20 cellular contexts compared by ENCODE assay signal in the genomic region with DNA sequence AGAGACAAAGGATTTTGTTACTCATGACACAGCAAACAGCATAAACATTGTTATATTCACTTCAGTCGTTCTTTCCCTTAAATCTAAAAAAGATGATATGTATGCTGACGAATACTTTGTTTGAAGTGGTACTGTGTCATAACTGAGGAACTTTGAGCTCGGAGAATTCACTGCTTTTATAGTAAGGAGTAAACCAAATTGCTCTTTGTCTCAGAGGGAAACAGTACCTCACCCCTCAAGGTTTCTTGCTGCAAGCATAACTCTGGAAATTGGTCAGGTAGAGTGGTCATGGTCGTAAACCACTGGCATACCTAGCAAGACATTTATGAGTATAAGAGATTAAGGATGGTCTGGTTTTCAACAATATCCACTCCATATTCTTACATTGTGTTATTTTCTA.
DNase-seq lines count a peak whose midpoint lies in the region; ATAC-seq and TF ChIP-seq lines count a peak whose summit lies in the region.
"Had no signal": no experiment of that assay in that cellular context is flagged by ENCODE, and none has a peak within 500 bp of the region (broad histone marks: within the 10 kb centered on the region; RNA-seq: fewer than 3 reads in every experiment).

No MANE protein-coding gene starts in this region.

- H3K27me3 ChIP-seq in PC-3 (ENCODE audit: low read length): peaks cover 51% of the 10 kb centered on the region
- H3K27me3 ChIP-seq: BLaER1 had no signal

- peak; percentile 47 for ATAC-seq in activated CD4-positive, alpha-beta T cell treated with anti-CD3 and anti-CD28 coated beads for 36 hours
- ATAC-seq in activated naive CD4-positive, alpha-beta T cell treated with anti-CD3 and anti-CD28 coated beads, Interleukin-2, amount 50 U/mL, for 72 hours: peak; percentile 57 to 71
- ATAC-seq in PC-3: no peak
- peak; percentile 48 for ATAC-seq in activated T-helper 17 cell treated with anti-CD3 and anti-CD28 coated beads, Interleukin-2, amount 50 U/mL, for 72 hours (replicated peaks)
- ATAC-seq in HG03354 (IDR thresholded peaks at IDR 0.05; ENCODE audit: poor library complexity, severe bottlenecking, unreplicated experiment): no peak
- no peak for ATAC-seq in T-helper 17 cell
- ATAC-seq: GM12878 had no signal

- H4K20me1 ChIP-seq in PC-3 (ENCODE audit: low read length): no peaks in the 10 kb centered on the region
- H4K20me1 ChIP-seq: BLaER1 had no signal

- no peaks in the 10 kb centered on the region for H3F3A ChIP-seq in PC-3 (ENCODE audit: low read length, unreplicated experiment)

- peaks cover 18% of the 10 kb centered on the region for H3K27me3 Mint-ChIP-seq in activated CD4-positive, alpha-beta T cell treated with anti-CD3 and anti-CD28 coated beads for 36 hours
- peaks cover 24% of the 10 kb centered on the region for H3K27me3 Mint-ChIP-seq in activated naive CD4-positive, alpha-beta T cell treated with anti-CD3 and anti-CD28 coated beads, Interleukin-2, amount 10 ng/mL, durations not matched to agents 7 days and 5 days
- H3K27me3 Mint-ChIP-seq in activated T-helper 17 cell treated with anti-CD3 and anti-CD28 coated beads, Interleukin-2, amount 50 U/mL, for 72 hours: peaks cover 19% of the 10 kb centered on the region
- H3K27me3 Mint-ChIP-seq in T-helper 17 cell: peaks cover 26% of the 10 kb centered on the region

- no peak overlapping the region for H2AFZ ChIP-seq in PC-3 (ENCODE audit: low read length)

- no peak overlapping the region for H3K27ac ChIP-seq in PC-3 (ENCODE audit: low read length)
- H3K27ac ChIP-seq: 22Rv1, BLaER1 had no signal

- no peaks in the 10 kb centered on the region for H3K4me1 Mint-ChIP-seq in activated CD4-positive, alpha-beta T cell treated with anti-CD3 and anti-CD28 coated beads for 36 hours
- peaks cover 4% of the 10 kb centered on the region for H3K4me1 Mint-ChIP-seq in activated naive CD4-positive, alpha-beta T cell treated with anti-CD3 and anti-CD28 coated beads, Interleukin-2, amount 10 ng/mL, durations not matched to agents 7 days and 5 days
- H3K4me1 Mint-ChIP-seq in activated T-helper 17 cell treated with anti-CD3 and anti-CD28 coated beads, Interleukin-2, amount 50 U/mL, for 72 hours: peaks cover 4% of the 10 kb centered on the region
- no peaks in the 10 kb centered on the region for H3K4me1 Mint-ChIP-seq in T-helper 17 cell
- H3K4me1 Mint-ChIP-seq: CD14-positive monocyte; CD4-positive, alpha-beta memory T cell had no signal

- H3K4me1 ChIP-seq in PC-3 (ENCODE audit: insufficient read depth, low read length): no peaks in the 10 kb centered on the region
- H3K4me1 ChIP-seq: BE2C, Caco-2 had no signal

- intact Hi-C loops in activated CD4-positive, alpha-beta T cell treated with anti-CD3 and anti-CD28 coated beads for 36 hours (cut with DNase I, micrococcal nuclease): no loop called here
- intact Hi-C loops in PC-3 (cut with micrococcal nuclease): no loop called here

- no peak overlapping the region for H3K4me3 Mint-ChIP-seq in activated CD4-positive, alpha-beta T cell treated with anti-CD3 and anti-CD28 coated beads for 36 hours
- no peak overlapping the region for H3K4me3 Mint-ChIP-seq in activated naive CD4-positive, alpha-beta T cell treated with anti-CD3 and anti-CD28 coated beads, Interleukin-2, amount 10 ng/mL, durations not matched to agents 7 days and 5 days
- no peak overlapping the region for H3K4me3 Mint-ChIP-seq in activated T-helper 17 cell treated with anti-CD3 and anti-CD28 coated beads, Interleukin-2, amount 50 U/mL, for 72 hours
- H3K4me3 Mint-ChIP-seq in T-helper 17 cell: no peak overlapping the region
- H3K4me3 Mint-ChIP-seq: CD14-positive monocyte; CD4-positive, alpha-beta memory T cell; CD4-positive, CD25-positive, alpha-beta regulatory T cell had no signal

- H3K9ac ChIP-seq in PC-3 (ENCODE audit: low read length): no peak overlapping the region
- H3K9ac ChIP-seq: BLaER1 had no signal

- POLR2A ChIA-PET in activated CD4-positive, alpha-beta T cell treated with anti-CD3 and anti-CD28 coated beads for 36 hours (lab: Charles Lee): no interaction called here
- POLR2A ChIA-PET in PC-3 (lab: Charles Lee; ENCODE audit: unreplicated experiment): no interaction called here

- DNase-seq in activated CD4-positive, alpha-beta T cell treated with anti-CD3 and anti-CD28 coated beads for 36 hours: no peak
- no peak for DNase-seq in activated CD4-positive, alpha-beta T cell treated with anti-CD3 and anti-CD28 coated beads for 1 hour
- no peak for DNase-seq in activated naive CD4-positive, alpha-beta T cell treated with anti-CD3 and anti-CD28 coated beads, Interleukin-2, amount 50 U/mL, for 72 hours (ENCODE audit: low spot score in 2 of 2)
- no peak for DNase-seq in activated naive CD4-positive, alpha-beta T cell treated with anti-CD3 and anti-CD28 coated beads, Interleukin-2, amount 10 ng/mL, durations not matched to agents 7 days and 5 days
- DNase-seq in PC-3 (peak; percentile 13), T-helper 17 cell (no peak)
- DNase-seq: ACHN; BE2C; C1 segment of cervical spinal cord; Caco-2; Calu3; CD4-positive, alpha-beta memory T cell; CD4-positive, CD25-positive, alpha-beta regulatory T cell; DMS79 treated with DMSO at 0.1 percent for 48 hours had no signal

- H3K9me3 Mint-ChIP-seq in activated CD4-positive, alpha-beta T cell treated with anti-CD3 and anti-CD28 coated beads for 36 hours (ENCODE audit: low read depth): peaks cover 2% of the 10 kb centered on the region
- no peaks in the 10 kb centered on the region for H3K9me3 Mint-ChIP-seq in activated naive CD4-positive, alpha-beta T cell treated with anti-CD3 and anti-CD28 coated beads, Interleukin-2, amount 50 U/mL, for 72 hours
- H3K9me3 Mint-ChIP-seq in activated naive CD4-positive, alpha-beta T cell treated with anti-CD3 and anti-CD28 coated beads, Interleukin-2, amount 10 ng/mL, durations not matched to agents 7 days and 5 days: peaks cover 6% of the 10 kb centered on the region
- H3K9me3 Mint-ChIP-seq in activated T-helper 17 cell treated with anti-CD3 and anti-CD28 coated beads, Interleukin-2, amount 50 U/mL, for 72 hours: no peaks in the 10 kb centered on the region

- no peak overlapping the region for H3K27ac Mint-ChIP-seq in activated CD4-positive, alpha-beta T cell treated with anti-CD3 and anti-CD28 coated beads for 36 hours
- no peak overlapping the region for H3K27ac Mint-ChIP-seq in activated naive CD4-positive, alpha-beta T cell treated with anti-CD3 and anti-CD28 coated beads, Interleukin-2, amount 50 U/mL, for 72 hours
- H3K27ac Mint-ChIP-seq in activated naive CD4-positive, alpha-beta T cell treated with anti-CD3 and anti-CD28 coated beads, Interleukin-2, amount 10 ng/mL, durations not matched to agents 7 days and 5 days: no peak overlapping the region
- H3K27ac Mint-ChIP-seq in activated T-helper 17 cell treated with anti-CD3 and anti-CD28 coated beads, Interleukin-2, amount 50 U/mL, for 72 hours: no peak overlapping the region
- H3K27ac Mint-ChIP-seq in T-helper 17 cell: no peak overlapping the region
- H3K27ac Mint-ChIP-seq: CD14-positive monocyte; CD4-positive, alpha-beta memory T cell; CD4-positive, CD25-positive, alpha-beta regulatory T cell had no signal

- H3K36me3 ChIP-seq in PC-3 (ENCODE audit: low read depth, low read length): no peaks in the 10 kb centered on the region
- H3K36me3 ChIP-seq: BE2C, BLaER1 had no signal

- no peak for TF ChIP-seq CTCF in PC-3 (conservative IDR thresholded peaks at IDR 0.05; ENCODE audit: low read depth, low read length)

- H3K9me3 ChIP-seq in PC-3 (ENCODE audit: low read length): no peaks in the 10 kb centered on the region
- H3K9me3 ChIP-seq in T-helper 17 cell (ENCODE audit: control insufficient read depth, low read length, poor library complexity, severe bottlenecking): peaks cover 2% of the 10 kb centered on the region
- H3K9me3 ChIP-seq: BE2C, Caco-2 had no signal

- CTCF ChIA-PET in activated CD4-positive, alpha-beta T cell treated with anti-CD3 and anti-CD28 coated beads for 36 hours (lab: Charles Lee): interaction anchor here (4.1 kb wide), 1 partner anchor 9 kb away, joined by 13 read pairs; no protein-coding TSS in a partner anchor
- CTCF ChIA-PET in activated naive CD4-positive, alpha-beta T cell treated with anti-CD3 and anti-CD28 coated beads, Interleukin-2, amount 10 ng/mL, durations not matched to agents 7 days and 5 days (lab: Charles Lee): interaction anchor here (0.9 kb wide), 1 partner anchor 9 kb away, joined by 3 read pairs; no protein-coding TSS in a partner anchor
- CTCF ChIA-PET in PC-3 (lab: Charles Lee): no interaction called here

- no peaks in the 10 kb centered on the region for H3K79me2 ChIP-seq in PC-3 (ENCODE audit: low read length)

- H3K9me2 ChIP-seq in PC-3 (replicated peaks; ENCODE audit: low read length): no peaks in the 10 kb centered on the region

- H3K36me3 Mint-ChIP-seq in activated CD4-positive, alpha-beta T cell treated with anti-CD3 and anti-CD28 coated beads for 36 hours (ENCODE audit: low read depth): no peaks in the 10 kb centered on the region
- peaks cover 5 to 6% of the 10 kb centered on the region in 2 donors for H3K36me3 Mint-ChIP-seq in activated naive CD4-positive, alpha-beta T cell treated with anti-CD3 and anti-CD28 coated beads, Interleukin-2, amount 50 U/mL, for 72 hours
- H3K36me3 Mint-ChIP-seq in activated naive CD4-positive, alpha-beta T cell treated with anti-CD3 and anti-CD28 coated beads, Interleukin-2, amount 10 ng/mL, durations not matched to agents 7 days and 5 days: no peaks in the 10 kb centered on the region
- H3K36me3 Mint-ChIP-seq in activated T-helper 17 cell treated with anti-CD3 and anti-CD28 coated beads, Interleukin-2, amount 50 U/mL, for 72 hours (ENCODE audit: low read depth): no peaks in the 10 kb centered on the region
- peaks cover 2% of the 10 kb centered on the region for H3K36me3 Mint-ChIP-seq in T-helper 17 cell (ENCODE audit: low read depth)
- H3K36me3 Mint-ChIP-seq: CD14-positive monocyte; CD4-positive, alpha-beta memory T cell; CD4-positive, CD25-positive, alpha-beta regulatory T cell had no signal

- no peak overlapping the region for H3K4me3 ChIP-seq in PC-3 (ENCODE audit: low read length)
- H3K4me3 ChIP-seq: BLaER1, GM12878 had no signal

- no TSS peak for BruUV-seq in PC-3 (replicated peaks; lab: Mats Ljungman, UMichigan)

- H3K4me2 ChIP-seq in PC-3 (ENCODE audit: low read length): no peak overlapping the region
- H3K4me2 ChIP-seq: BLaER1 had no signal

Comparison
In these comparisons a context has a peak if more than half of its experiments do, and no peak if none do; other contexts are left out.
1. ATAC-seq: peak in activated CD4-positive, alpha-beta T cell treated with anti-CD3 and anti-CD28 coated beads for 36 hours (single experiment), activated naive CD4-positive, alpha-beta T cell treated with anti-CD3 and anti-CD28 coated beads, Interleukin-2, amount 50 U/mL, for 72 hours (2 of 2) and activated T-helper 17 cell treated with anti-CD3 and anti-CD28 coated beads, Interleukin-2, amount 50 U/mL, for 72 hours (single experiment); none in PC-3 (single experiment), HG03354 (single experiment) and T-helper 17 cell (single experiment).